ENCODE assay signal across 3 cellular contexts in the genomic region with DNA sequence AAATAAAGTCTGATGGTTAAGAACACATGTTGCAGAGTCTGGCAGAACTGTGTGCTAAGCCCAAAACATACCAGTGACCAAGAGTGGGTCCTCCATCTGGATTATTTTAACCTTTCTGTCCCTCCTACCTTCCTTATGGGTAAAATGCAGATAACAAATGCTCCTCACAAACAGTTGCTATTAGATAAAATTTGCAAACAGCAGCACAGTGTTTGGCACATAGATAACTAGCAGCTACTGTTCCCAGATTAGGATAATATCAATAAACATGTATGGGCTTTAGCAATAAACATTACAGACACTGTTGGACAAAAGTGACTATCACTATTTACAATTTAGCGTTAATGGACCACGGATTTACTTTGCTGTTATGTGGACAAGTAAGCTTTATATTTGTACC.
TF ChIP-seq lines count a peak whose summit lies in the region.

No MANE protein-coding gene starts in this region.

TF ChIP-seq in SK-N-SH, 30 proteins besides CTCF, POLR2A, EP300 and RAD21 (continued from another document):
- TF ChIP-seq, protein P1, sequence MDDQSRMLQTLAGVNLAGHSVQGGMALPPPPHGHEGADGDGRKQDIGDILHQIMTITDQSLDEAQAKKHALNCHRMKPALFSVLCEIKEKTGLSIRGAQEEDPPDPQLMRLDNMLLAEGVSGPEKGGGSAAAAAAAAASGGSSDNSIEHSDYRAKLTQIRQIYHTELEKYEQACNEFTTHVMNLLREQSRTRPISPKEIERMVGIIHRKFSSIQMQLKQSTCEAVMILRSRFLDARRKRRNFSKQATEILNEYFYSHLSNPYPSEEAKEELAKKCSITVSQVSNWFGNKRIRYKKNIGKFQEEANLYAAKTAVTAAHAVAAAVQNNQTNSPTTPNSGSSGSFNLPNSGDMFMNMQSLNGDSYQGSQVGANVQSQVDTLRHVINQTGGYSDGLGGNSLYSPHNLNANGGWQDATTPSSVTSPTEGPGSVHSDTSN (IDR thresholded peaks at IDR 0.05): no peak
- TF ChIP-seq GATA2 (CRISPR knock-in tag; IDR thresholded peaks at IDR 0.05) (peak; percentile 64; the same call in 1 of the 2 replicates), EZH2phosphoT487 (IDR thresholded peaks at IDR 0.05; ENCODE audit: borderline replicate concordance, low read depth) (no peak)
- TF ChIP-seq, protein P2, sequence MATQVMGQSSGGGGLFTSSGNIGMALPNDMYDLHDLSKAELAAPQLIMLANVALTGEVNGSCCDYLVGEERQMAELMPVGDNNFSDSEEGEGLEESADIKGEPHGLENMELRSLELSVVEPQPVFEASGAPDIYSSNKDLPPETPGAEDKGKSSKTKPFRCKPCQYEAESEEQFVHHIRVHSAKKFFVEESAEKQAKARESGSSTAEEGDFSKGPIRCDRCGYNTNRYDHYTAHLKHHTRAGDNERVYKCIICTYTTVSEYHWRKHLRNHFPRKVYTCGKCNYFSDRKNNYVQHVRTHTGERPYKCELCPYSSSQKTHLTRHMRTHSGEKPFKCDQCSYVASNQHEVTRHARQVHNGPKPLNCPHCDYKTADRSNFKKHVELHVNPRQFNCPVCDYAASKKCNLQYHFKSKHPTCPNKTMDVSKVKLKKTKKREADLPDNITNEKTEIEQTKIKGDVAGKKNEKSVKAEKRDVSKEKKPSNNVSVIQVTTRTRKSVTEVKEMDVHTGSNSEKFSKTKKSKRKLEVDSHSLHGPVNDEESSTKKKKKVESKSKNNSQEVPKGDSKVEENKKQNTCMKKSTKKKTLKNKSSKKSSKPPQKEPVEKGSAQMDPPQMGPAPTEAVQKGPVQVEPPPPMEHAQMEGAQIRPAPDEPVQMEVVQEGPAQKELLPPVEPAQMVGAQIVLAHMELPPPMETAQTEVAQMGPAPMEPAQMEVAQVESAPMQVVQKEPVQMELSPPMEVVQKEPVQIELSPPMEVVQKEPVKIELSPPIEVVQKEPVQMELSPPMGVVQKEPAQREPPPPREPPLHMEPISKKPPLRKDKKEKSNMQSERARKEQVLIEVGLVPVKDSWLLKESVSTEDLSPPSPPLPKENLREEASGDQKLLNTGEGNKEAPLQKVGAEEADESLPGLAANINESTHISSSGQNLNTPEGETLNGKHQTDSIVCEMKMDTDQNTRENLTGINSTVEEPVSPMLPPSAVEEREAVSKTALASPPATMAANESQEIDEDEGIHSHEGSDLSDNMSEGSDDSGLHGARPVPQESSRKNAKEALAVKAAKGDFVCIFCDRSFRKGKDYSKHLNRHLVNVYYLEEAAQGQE (IDR thresholded peaks at IDR 0.05; ENCODE audit: low read depth, low read length): no peak
- TF ChIP-seq, protein P3, sequence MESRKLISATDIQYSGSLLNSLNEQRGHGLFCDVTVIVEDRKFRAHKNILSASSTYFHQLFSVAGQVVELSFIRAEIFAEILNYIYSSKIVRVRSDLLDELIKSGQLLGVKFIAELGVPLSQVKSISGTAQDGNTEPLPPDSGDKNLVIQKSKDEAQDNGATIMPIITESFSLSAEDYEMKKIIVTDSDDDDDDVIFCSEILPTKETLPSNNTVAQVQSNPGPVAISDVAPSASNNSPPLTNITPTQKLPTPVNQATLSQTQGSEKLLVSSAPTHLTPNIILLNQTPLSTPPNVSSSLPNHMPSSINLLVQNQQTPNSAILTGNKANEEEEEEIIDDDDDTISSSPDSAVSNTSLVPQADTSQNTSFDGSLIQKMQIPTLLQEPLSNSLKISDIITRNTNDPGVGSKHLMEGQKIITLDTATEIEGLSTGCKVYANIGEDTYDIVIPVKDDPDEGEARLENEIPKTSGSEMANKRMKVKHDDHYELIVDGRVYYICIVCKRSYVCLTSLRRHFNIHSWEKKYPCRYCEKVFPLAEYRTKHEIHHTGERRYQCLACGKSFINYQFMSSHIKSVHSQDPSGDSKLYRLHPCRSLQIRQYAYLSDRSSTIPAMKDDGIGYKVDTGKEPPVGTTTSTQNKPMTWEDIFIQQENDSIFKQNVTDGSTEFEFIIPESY (IDR thresholded peaks at IDR 0.05; ENCODE audit: borderline replicate concordance, low read depth): no peak
- TF ChIP-seq, protein P4, sequence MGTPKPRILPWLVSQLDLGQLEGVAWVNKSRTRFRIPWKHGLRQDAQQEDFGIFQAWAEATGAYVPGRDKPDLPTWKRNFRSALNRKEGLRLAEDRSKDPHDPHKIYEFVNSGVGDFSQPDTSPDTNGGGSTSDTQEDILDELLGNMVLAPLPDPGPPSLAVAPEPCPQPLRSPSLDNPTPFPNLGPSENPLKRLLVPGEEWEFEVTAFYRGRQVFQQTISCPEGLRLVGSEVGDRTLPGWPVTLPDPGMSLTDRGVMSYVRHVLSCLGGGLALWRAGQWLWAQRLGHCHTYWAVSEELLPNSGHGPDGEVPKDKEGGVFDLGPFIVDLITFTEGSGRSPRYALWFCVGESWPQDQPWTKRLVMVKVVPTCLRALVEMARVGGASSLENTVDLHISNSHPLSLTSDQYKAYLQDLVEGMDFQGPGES (IDR thresholded peaks at IDR 0.05; ENCODE audit: low read depth, low read length): no peak

TF ChIP-seq in SK-N-SH treated with all-trans-retinoic acid at 6 μM for 48 hours, 23 proteins besides CTCF, POLR2A, EP300 and RAD21 (continued from another document):
- TF ChIP-seq ZNF70 (CRISPR knock-in tag; IDR thresholded peaks at IDR 0.05) (no peak), CSDC2 (CRISPR knock-in tag; IDR thresholded peaks at IDR 0.05) (no peak), ZNF8 (CRISPR knock-in tag; IDR thresholded peaks at IDR 0.05) (no peak), ZFP3 (CRISPR knock-in tag; IDR thresholded peaks at IDR 0.05) (no peak), SNAI2 (CRISPR knock-in tag; IDR thresholded peaks at IDR 0.05) (no peak), PPARA (CRISPR knock-in tag; IDR thresholded peaks at IDR 0.05; ENCODE audit: borderline replicate concordance) (no peak), ESRRG (CRISPR knock-in tag; IDR thresholded peaks at IDR 0.05) (no peak)
- TF ChIP-seq, protein P5, sequence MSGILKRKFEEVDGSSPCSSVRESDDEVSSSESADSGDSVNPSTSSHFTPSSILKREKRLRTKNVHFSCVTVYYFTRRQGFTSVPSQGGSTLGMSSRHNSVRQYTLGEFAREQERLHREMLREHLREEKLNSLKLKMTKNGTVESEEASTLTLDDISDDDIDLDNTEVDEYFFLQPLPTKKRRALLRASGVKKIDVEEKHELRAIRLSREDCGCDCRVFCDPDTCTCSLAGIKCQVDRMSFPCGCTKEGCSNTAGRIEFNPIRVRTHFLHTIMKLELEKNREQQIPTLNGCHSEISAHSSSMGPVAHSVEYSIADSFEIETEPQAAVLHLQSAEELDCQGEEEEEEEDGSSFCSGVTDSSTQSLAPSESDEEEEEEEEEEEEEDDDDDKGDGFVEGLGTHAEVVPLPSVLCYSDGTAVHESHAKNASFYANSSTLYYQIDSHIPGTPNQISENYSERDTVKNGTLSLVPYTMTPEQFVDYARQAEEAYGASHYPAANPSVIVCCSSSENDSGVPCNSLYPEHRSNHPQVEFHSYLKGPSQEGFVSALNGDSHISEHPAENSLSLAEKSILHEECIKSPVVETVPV (CRISPR knock-in tag; IDR thresholded peaks at IDR 0.05): no peak
- TF ChIP-seq, protein P6, sequence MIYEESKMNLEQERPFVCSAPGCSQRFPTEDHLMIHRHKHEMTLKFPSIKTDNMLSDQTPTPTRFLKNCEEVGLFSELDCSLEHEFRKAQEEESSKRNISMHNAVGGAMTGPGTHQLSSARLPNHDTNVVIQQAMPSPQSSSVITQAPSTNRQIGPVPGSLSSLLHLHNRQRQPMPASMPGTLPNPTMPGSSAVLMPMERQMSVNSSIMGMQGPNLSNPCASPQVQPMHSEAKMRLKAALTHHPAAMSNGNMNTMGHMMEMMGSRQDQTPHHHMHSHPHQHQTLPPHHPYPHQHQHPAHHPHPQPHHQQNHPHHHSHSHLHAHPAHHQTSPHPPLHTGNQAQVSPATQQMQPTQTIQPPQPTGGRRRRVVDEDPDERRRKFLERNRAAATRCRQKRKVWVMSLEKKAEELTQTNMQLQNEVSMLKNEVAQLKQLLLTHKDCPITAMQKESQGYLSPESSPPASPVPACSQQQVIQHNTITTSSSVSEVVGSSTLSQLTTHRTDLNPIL (CRISPR knock-in tag; IDR thresholded peaks at IDR 0.05; ENCODE audit: low read depth): no peak

TF ChIP-seq in WTC11, 78 proteins besides CTCF, POLR2A, EP300 and RAD21:
- TF ChIP-seq, protein P7, sequence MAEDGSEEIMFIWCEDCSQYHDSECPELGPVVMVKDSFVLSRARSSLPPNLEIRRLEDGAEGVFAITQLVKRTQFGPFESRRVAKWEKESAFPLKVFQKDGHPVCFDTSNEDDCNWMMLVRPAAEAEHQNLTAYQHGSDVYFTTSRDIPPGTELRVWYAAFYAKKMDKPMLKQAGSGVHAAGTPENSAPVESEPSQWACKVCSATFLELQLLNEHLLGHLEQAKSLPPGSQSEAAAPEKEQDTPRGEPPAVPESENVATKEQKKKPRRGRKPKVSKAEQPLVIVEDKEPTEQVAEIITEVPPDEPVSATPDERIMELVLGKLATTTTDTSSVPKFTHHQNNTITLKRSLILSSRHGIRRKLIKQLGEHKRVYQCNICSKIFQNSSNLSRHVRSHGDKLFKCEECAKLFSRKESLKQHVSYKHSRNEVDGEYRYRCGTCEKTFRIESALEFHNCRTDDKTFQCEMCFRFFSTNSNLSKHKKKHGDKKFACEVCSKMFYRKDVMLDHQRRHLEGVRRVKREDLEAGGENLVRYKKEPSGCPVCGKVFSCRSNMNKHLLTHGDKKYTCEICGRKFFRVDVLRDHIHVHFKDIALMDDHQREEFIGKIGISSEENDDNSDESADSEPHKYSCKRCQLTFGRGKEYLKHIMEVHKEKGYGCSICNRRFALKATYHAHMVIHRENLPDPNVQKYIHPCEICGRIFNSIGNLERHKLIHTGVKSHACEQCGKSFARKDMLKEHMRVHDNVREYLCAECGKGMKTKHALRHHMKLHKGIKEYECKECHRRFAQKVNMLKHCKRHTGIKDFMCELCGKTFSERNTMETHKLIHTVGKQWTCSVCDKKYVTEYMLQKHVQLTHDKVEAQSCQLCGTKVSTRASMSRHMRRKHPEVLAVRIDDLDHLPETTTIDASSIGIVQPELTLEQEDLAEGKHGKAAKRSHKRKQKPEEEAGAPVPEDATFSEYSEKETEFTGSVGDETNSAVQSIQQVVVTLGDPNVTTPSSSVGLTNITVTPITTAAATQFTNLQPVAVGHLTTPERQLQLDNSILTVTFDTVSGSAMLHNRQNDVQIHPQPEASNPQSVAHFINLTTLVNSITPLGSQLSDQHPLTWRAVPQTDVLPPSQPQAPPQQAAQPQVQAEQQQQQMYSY (CRISPR knock-in tag; IDR thresholded peaks at IDR 0.05): no peak
- TF ChIP-seq FOXK1 (CRISPR knock-in tag; IDR thresholded peaks at IDR 0.05): no peak
- TF ChIP-seq, protein P8, sequence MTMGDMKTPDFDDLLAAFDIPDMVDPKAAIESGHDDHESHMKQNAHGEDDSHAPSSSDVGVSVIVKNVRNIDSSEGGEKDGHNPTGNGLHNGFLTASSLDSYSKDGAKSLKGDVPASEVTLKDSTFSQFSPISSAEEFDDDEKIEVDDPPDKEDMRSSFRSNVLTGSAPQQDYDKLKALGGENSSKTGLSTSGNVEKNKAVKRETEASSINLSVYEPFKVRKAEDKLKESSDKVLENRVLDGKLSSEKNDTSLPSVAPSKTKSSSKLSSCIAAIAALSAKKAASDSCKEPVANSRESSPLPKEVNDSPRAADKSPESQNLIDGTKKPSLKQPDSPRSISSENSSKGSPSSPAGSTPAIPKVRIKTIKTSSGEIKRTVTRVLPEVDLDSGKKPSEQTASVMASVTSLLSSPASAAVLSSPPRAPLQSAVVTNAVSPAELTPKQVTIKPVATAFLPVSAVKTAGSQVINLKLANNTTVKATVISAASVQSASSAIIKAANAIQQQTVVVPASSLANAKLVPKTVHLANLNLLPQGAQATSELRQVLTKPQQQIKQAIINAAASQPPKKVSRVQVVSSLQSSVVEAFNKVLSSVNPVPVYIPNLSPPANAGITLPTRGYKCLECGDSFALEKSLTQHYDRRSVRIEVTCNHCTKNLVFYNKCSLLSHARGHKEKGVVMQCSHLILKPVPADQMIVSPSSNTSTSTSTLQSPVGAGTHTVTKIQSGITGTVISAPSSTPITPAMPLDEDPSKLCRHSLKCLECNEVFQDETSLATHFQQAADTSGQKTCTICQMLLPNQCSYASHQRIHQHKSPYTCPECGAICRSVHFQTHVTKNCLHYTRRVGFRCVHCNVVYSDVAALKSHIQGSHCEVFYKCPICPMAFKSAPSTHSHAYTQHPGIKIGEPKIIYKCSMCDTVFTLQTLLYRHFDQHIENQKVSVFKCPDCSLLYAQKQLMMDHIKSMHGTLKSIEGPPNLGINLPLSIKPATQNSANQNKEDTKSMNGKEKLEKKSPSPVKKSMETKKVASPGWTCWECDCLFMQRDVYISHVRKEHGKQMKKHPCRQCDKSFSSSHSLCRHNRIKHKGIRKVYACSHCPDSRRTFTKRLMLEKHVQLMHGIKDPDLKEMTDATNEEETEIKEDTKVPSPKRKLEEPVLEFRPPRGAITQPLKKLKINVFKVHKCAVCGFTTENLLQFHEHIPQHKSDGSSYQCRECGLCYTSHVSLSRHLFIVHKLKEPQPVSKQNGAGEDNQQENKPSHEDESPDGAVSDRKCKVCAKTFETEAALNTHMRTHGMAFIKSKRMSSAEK (CRISPR knock-in tag; IDR thresholded peaks at IDR 0.05; ENCODE audit: borderline replicate concordance): no peak
- no peak for TF ChIP-seq ZNF263 (CRISPR knock-in tag; IDR thresholded peaks at IDR 0.05; ENCODE audit: low read depth)
- TF ChIP-seq OVOL2 (CRISPR knock-in tag; IDR thresholded peaks at IDR 0.05; ENCODE audit: borderline replicate concordance): no peak
- TF ChIP-seq ELF4 (CRISPR knock-in tag; IDR thresholded peaks at IDR 0.05; ENCODE audit: low read depth): no peak
- no peak for TF ChIP-seq CREM (CRISPR knock-in tag; IDR thresholded peaks at IDR 0.05)
